8 cellular contexts compared by ENCODE assay signal in genomic region chr11:3642071-3642951, GRCh38. TPM values are rescaled to one million over a fixed set of nuclear protein-coding genes. Genes with fewer than 3 reads are reported as not detected.
DNase-seq lines count a peak whose midpoint lies in the region; ATAC-seq and TF ChIP-seq lines count a peak whose summit lies in the region.

No MANE protein-coding gene starts in this region.

- no peaks in the 10 kb centered on the region for H3K9me3 ChIP-seq in neural progenitor cell (ENCODE audit: low read depth)

- peak overlapping the region; percentile 81 for H2AFZ ChIP-seq in neural progenitor cell (replicated peaks)

- H3K79me2 ChIP-seq in neural progenitor cell (ENCODE audit: low read depth): no peaks in the 10 kb centered on the region

- ATAC-seq in HG03103 (IDR thresholded peaks at IDR 0.05; ENCODE audit: low read depth, unreplicated experiment): peak; percentile 79
- ATAC-seq in stimulated activated naive CD8-positive, alpha-beta T cell treated with anti-CD3 and anti-CD28 coated beads, Interleukin-15, amount 100 ng/mL, for 72 hours: peak; percentile 79
- no peak for ATAC-seq in GM18867 (IDR thresholded peaks at IDR 0.05; ENCODE audit: unreplicated experiment)

- no peak for TF ChIP-seq CTCF in BJ (IDR thresholded peaks at IDR 0.05; ENCODE audit: insufficient read depth, low read depth, low read length)
- no peak for TF ChIP-seq CTCF in neural progenitor cell (IDR thresholded peaks at IDR 0.05)

- H4K20me1 ChIP-seq in neural progenitor cell (ENCODE audit: low read depth): no peaks in the 10 kb centered on the region

- H3K9me3 Mint-ChIP-seq in neural progenitor cell: peaks cover 7% of the 10 kb centered on the region
- H3K9me3 Mint-ChIP-seq in stimulated activated naive CD8-positive, alpha-beta T cell treated with anti-CD3 and anti-CD28 coated beads, Interleukin-15, amount 100 ng/mL, for 72 hours: no peaks in the 10 kb centered on the region

- peaks cover 2% of the 10 kb centered on the region; the same call in 1 of the 2 replicates for H3K27me3 ChIP-seq in BJ (ENCODE audit: control insufficient read depth, insufficient read depth, low read length)
- no peaks in the 10 kb centered on the region for H3K27me3 ChIP-seq in neural progenitor cell

- H3K27ac Mint-ChIP-seq in neural progenitor cell: peak overlapping the region; percentile 93
- peak overlapping the region in 1 of 2 donors; percentile 60 for H3K27ac Mint-ChIP-seq in stimulated activated naive CD8-positive, alpha-beta T cell treated with anti-CD3 and anti-CD28 coated beads, Interleukin-15, amount 100 ng/mL, for 72 hours

- POLR2A ChIA-PET in BJ (lab: Charles Lee): no interaction called here

- peaks cover 3% of the 10 kb centered on the region for H3K27me3 Mint-ChIP-seq in neural progenitor cell (ENCODE audit: insufficient read depth, low read depth)
- peaks cover 68% of the 10 kb centered on the region for H3K27me3 Mint-ChIP-seq in stimulated activated naive CD8-positive, alpha-beta T cell treated with anti-CD3 and anti-CD28 coated beads, Interleukin-15, amount 100 ng/mL, for 72 hours

- H3K4me3 Mint-ChIP-seq in neural progenitor cell: peak overlapping the region; percentile 90
- H3K4me3 Mint-ChIP-seq in stimulated activated naive CD8-positive, alpha-beta T cell treated with anti-CD3 and anti-CD28 coated beads, Interleukin-15, amount 100 ng/mL, for 72 hours: peak overlapping the region; percentile 64 to 77

- CTCF ChIA-PET in BJ (lab: Yijun Ruan, JAX): interaction anchor here (1.0 kb wide), 1 partner anchor 302 kb away, joined by 4 read pairs; no protein-coding TSS in a partner anchor

- peak overlapping the region; percentile 77 for H3K4me2 ChIP-seq in neural progenitor cell

- H3K9ac ChIP-seq in neural progenitor cell: no peak overlapping the region

- H3K4me1 Mint-ChIP-seq in neural progenitor cell: peaks cover 7% of the 10 kb centered on the region
- peaks cover 13% of the 10 kb centered on the region for H3K4me1 Mint-ChIP-seq in stimulated activated naive CD8-positive, alpha-beta T cell treated with anti-CD3 and anti-CD28 coated beads, Interleukin-15, amount 100 ng/mL, for 72 hours

- no peaks in the 10 kb centered on the region for H3K36me3 Mint-ChIP-seq in neural progenitor cell

- peak overlapping the region; percentile 56 for H3K4me3 ChIP-seq in BJ (ENCODE audit: low read depth, low read length)
- H3K4me3 ChIP-seq in neural progenitor cell: peak overlapping the region; percentile 60

- peaks cover 5% of the 10 kb centered on the region for H3K4me1 ChIP-seq in neural progenitor cell

- DNase-seq in BJ (ENCODE audit: low read depth) (peak; percentile 39), SHP77 (lab: John Stamatoyannopoulos, UW) (peak; percentile 7 to 23), activated gamma-delta T cell (lab: John Stamatoyannopoulos, UW) (peak; percentile 37), foreskin melanocyte (peak; percentile 41), neural progenitor cell (ENCODE audit: low spot score) (peak; percentile 97)
- peak; percentile 21 to 41 for DNase-seq in stimulated activated naive CD8-positive, alpha-beta T cell treated with anti-CD3 and anti-CD28 coated beads, Interleukin-15, amount 100 ng/mL, for 72 hours

- peaks cover 17% of the 10 kb centered on the region for H3F3A ChIP-seq in neural progenitor cell (ENCODE audit: low read depth)

- peak overlapping the region; percentile 86 for H3K27ac ChIP-seq in neural progenitor cell

- H3K36me3 ChIP-seq in BJ (ENCODE audit: control insufficient read depth, insufficient read depth, low read length) (no peaks in the 10 kb centered on the region), neural progenitor cell (no peaks in the 10 kb centered on the region)

RNA-seq across cellular contexts. Expression of gene ART5, which starts 0.5 kb away (rescaled TPM):
- 0.28 and 0.38 TPM in 2 replicates for polyA plus RNA-seq in BJ (2011; rRNA removed)
- polyA minus RNA-seq in BJ (2011; rRNA and poly(A)+ RNA removed): not detected in 2 replicates
- total RNA-seq in neural progenitor cell (ENCODE audit: low replicate concordance): 8.5 and 12.0 TPM in 2 replicates

RNA-seq across cellular contexts. Expression of gene ART1, which starts 2.6 kb away (rescaled TPM):
- not detected in 2 replicates for polyA plus RNA-seq in BJ (2011; rRNA removed)
- polyA minus RNA-seq in BJ (2011; rRNA and poly(A)+ RNA removed): not detected in 2 replicates
- total RNA-seq in neural progenitor cell (ENCODE audit: low replicate concordance): not detected in 2 replicates

RNA-seq across cellular contexts. Expression of gene CHRNA10, which starts 28.9 kb away (rescaled TPM):
- 0.49 and 0.63 TPM in 2 replicates for polyA plus RNA-seq in BJ (2011; rRNA removed)
- 0.67 and 0.71 TPM in 2 replicates for polyA minus RNA-seq in BJ (2011; rRNA and poly(A)+ RNA removed)
- total RNA-seq in neural progenitor cell (ENCODE audit: low replicate concordance): 0.21 and 0.62 TPM in 2 replicates

Comparison
In these comparisons a context has a peak if more than half of its experiments do, and no peak if none do; other contexts are left out.
1. DNase-seq: peak in every context shown above with its lines; median percentile 97 in neural progenitor cell; 41 in foreskin melanocyte; 39 in BJ; 37 in activated gamma-delta T cell; 31 in stimulated activated naive CD8-positive, alpha-beta T cell treated with anti-CD3 and anti-CD28 coated beads, Interleukin-15, amount 100 ng/mL, for 72 hours; 15 in SHP77.